In the genomic region with DNA sequence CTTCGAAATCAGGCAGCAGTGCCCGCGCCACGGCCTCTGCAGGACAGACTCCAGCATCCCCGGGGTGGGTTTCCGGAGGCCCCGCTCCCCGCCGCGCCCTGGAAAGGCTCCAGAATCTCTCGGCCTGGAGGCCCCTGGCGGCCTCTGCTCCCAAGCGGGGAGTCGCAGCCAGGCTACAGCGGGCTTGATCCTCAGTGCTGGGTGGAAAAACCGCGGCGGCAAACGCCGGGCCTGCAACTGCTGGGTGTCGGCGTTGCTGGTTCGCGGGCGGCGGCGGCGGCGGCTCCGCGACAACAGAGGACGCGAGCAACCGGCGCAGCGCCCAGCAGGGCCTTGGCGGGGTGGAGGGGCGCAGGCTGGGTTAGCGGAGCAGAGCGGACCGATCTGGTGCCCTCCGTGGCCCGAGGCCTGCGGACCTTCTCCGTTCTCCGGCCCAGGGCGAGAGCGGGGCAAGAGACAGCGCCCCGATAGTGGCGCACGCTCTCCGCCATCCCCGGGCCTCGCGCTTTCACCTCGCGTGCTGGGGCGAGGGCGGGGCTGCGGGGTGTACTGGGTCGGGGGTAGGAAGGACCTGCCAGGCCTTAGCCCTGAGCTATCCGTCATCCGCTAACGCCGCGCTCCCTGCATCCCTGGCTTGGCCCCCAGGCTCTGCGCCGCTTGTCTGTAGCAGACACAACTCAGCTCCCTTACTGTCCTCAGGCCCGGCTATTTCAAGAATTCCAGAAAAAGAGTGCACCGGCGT, we compare ENCODE assay signal across 8 cellular contexts. TPM values are rescaled to one million over a fixed set of nuclear protein-coding genes. Genes with fewer than 3 reads are reported as not detected.
DNase-seq lines count a peak whose midpoint lies in the region; ATAC-seq and TF ChIP-seq lines count a peak whose summit lies in the region.

No MANE protein-coding gene starts in this region.

- H3K27ac ChIP-seq in layer of hippocampus (ENCODE audit: low read depth, low read length): peak overlapping the region; percentile 92

- TF ChIP-seq CTCF in GM12872 (IDR thresholded peaks at IDR 0.05; ENCODE audit: insufficient read depth, low read depth, low read length) (0 out of 3 replicates have a peak, but pooled peaks have one; percentile 10), choroid plexus epithelial cell (conservative IDR thresholded peaks at IDR 0.05; ENCODE audit: low read depth, low read length) (no peak)

- POLR2A ChIA-PET in activated CD4-positive, alpha-beta T cell treated with anti-CD3 and anti-CD28 coated beads for 36 hours (lab: Charles Lee): no interaction called here

- H3K36me3 Mint-ChIP-seq in activated CD4-positive, alpha-beta T cell treated with anti-CD3 and anti-CD28 coated beads for 36 hours (ENCODE audit: low read depth): peaks cover 16% of the 10 kb centered on the region

- CTCF ChIA-PET in activated CD4-positive, alpha-beta T cell treated with anti-CD3 and anti-CD28 coated beads for 36 hours (lab: Charles Lee): no interaction called here

- intact Hi-C loops in activated CD4-positive, alpha-beta T cell treated with anti-CD3 and anti-CD28 coated beads for 36 hours (cut with DNase I, micrococcal nuclease): loop anchor here in 1 of 2 experiments (5.0 to 10.0 kb wide), 3 partner anchors 170 to 1933 kb away; partner anchors contain the start of genes PNRC1, SLC35A1 and SMIM8

- H3K4me3 ChIP-seq in choroid plexus epithelial cell (ENCODE audit: low read depth, low read length): peak overlapping the region; percentile 67

- H3K4me3 Mint-ChIP-seq in activated CD4-positive, alpha-beta T cell treated with anti-CD3 and anti-CD28 coated beads for 36 hours: peak overlapping the region; percentile 100

- no peaks in the 10 kb centered on the region for H3K9me3 Mint-ChIP-seq in activated CD4-positive, alpha-beta T cell treated with anti-CD3 and anti-CD28 coated beads for 36 hours (ENCODE audit: low read depth)

- H3K4me1 Mint-ChIP-seq in activated CD4-positive, alpha-beta T cell treated with anti-CD3 and anti-CD28 coated beads for 36 hours: peaks cover 34% of the 10 kb centered on the region

- no peaks in the 10 kb centered on the region for H3K27me3 ChIP-seq in layer of hippocampus (ENCODE audit: control insufficient read depth, insufficient read depth, low read length)

- ATAC-seq in HG02588 (IDR thresholded peaks at IDR 0.05; ENCODE audit: unreplicated experiment): peak; percentile 35
- ATAC-seq in activated CD4-positive, alpha-beta T cell treated with anti-CD3 and anti-CD28 coated beads for 36 hours: peak; percentile 27

- peak; percentile 29 for DNase-seq in NCI-H2029 (lab: John Stamatoyannopoulos, UW)
- DNase-seq in activated CD4-positive, alpha-beta T cell treated with anti-CD3 and anti-CD28 coated beads for 36 hours: peak; percentile 84
- peak; percentile 67 for DNase-seq in choroid plexus epithelial cell (ENCODE audit: low read depth)
- DNase-seq in stimulated activated CD4-positive, alpha-beta T cell treated with anti-CD3 and anti-CD28 coated beads, Interleukin-1b, Interleukin-23, amount 100 ng/mL, for 48 hours: peak; percentile 75
- no peak for DNase-seq in SIG-M5 (lab: John Stamatoyannopoulos, UW)

- H3K27me3 Mint-ChIP-seq in activated CD4-positive, alpha-beta T cell treated with anti-CD3 and anti-CD28 coated beads for 36 hours: no peaks in the 10 kb centered on the region

- H3K27ac Mint-ChIP-seq in activated CD4-positive, alpha-beta T cell treated with anti-CD3 and anti-CD28 coated beads for 36 hours: peak overlapping the region; percentile 99

RNA-seq across cellular contexts. Expression of gene ZNF292, which starts 3.4 kb away (rescaled TPM):
- 10 to 100 TPM; 68.8 to 81.8 TPM for total RNA-seq in activated CD4-positive, alpha-beta T cell treated with anti-CD3 and anti-CD28 coated beads for 36 hours

RNA-seq across cellular contexts. Expression of gene CGA, which starts 57.1 kb away (rescaled TPM):
- not detected for total RNA-seq in activated CD4-positive, alpha-beta T cell treated with anti-CD3 and anti-CD28 coated beads for 36 hours
